ENCODE assay signal across 34 cellular contexts in the genomic region with DNA sequence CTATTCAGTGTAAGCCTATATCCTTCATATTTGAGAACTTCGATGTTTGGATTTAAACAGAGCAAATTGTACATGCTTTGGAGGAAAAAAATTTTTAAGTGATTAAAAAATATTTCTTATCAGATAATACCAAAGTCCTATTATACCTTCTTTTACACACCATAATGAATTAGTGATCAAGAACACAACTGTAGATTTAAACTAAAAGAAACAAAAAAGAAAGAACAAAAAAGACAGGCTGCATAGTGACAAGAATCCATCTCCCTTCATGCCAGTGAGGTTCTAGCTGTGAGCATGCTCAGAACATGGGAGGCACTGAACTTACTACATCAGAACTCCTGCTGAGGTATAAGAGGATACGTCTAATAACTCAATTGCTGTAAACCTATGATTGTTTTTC. TPM values are rescaled to one million over a fixed set of nuclear protein-coding genes. Genes with fewer than 3 reads are reported as not detected.
"Had no signal": no experiment of that assay in that cellular context is flagged by ENCODE, and none has a peak within 500 bp of the region (broad histone marks: within the 10 kb centered on the region; RNA-seq: fewer than 3 reads in every experiment).

A gene with protein sequence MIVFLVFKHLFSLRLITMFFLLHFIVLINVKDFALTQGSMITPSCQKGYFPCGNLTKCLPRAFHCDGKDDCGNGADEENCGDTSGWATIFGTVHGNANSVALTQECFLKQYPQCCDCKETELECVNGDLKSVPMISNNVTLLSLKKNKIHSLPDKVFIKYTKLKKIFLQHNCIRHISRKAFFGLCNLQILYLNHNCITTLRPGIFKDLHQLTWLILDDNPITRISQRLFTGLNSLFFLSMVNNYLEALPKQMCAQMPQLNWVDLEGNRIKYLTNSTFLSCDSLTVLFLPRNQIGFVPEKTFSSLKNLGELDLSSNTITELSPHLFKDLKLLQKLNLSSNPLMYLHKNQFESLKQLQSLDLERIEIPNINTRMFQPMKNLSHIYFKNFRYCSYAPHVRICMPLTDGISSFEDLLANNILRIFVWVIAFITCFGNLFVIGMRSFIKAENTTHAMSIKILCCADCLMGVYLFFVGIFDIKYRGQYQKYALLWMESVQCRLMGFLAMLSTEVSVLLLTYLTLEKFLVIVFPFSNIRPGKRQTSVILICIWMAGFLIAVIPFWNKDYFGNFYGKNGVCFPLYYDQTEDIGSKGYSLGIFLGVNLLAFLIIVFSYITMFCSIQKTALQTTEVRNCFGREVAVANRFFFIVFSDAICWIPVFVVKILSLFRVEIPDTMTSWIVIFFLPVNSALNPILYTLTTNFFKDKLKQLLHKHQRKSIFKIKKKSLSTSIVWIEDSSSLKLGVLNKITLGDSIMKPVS (plus strand): TSS at position 301 of the 400 bp plus-strand sequence. CDS start 87 bp downstream, at position 388.

- H3K4me3 Mint-ChIP-seq: activated CD4-positive, alpha-beta memory T cell treated with anti-CD3 and anti-CD28 coated beads for 36 hours; activated CD4-positive, alpha-beta T cell treated with anti-CD3 and anti-CD28 coated beads for 36 hours; activated CD4-positive, alpha-beta T cell treated with anti-CD3 and anti-CD28 coated beads, Interleukin-2, amount 10 ng/mL, durations not matched to agents 7 days and 5 days; activated naive CD4-positive, alpha-beta T cell treated with anti-CD3 and anti-CD28 coated beads for 36 hours; activated T-cell treated with anti-CD3 and anti-CD28 coated beads, Interleukin-2, amount 50 U/mL, for 4 hours; activated T-helper 1 cell treated with anti-CD3 and anti-CD28 coated beads, Interleukin-12 subunit alpha, Interleukin-12 subunit beta, Interleukin-2, Interleukin-4 antibody, amounts not matched to agents 30 ng/mL and 10 ng/mL and 1 ng/mL, durations not matched to agents 14 hours and 24 hours and 36 hours; T-helper 1 cell treated with Interleukin-12 subunit alpha and Interleukin-12 subunit beta and Interleukin-4 antibody, amounts not matched to agents 30 μg/mL and 1 μg/mL, for 36 hours; T-helper 2 cell treated with Interferon-gamma antibody and Interleukin-4, amounts not matched to agents 5 μg/mL and 100 μg/mL, for 36 hours; WTC11 had no signal

- H3K4me1 ChIP-seq: adrenal gland, body of pancreas, breast epithelium, SJCRH30 had no signal

- H3K27ac Mint-ChIP-seq: activated CD4-positive, alpha-beta memory T cell treated with anti-CD3 and anti-CD28 coated beads for 36 hours; activated CD4-positive, alpha-beta T cell treated with anti-CD3 and anti-CD28 coated beads for 36 hours; activated CD4-positive, alpha-beta T cell treated with anti-CD3 and anti-CD28 coated beads, Interleukin-2, amount 10 ng/mL, durations not matched to agents 7 days and 5 days; activated naive CD4-positive, alpha-beta T cell treated with anti-CD3 and anti-CD28 coated beads for 36 hours; activated naive CD4-positive, alpha-beta T cell treated with anti-CD3 and anti-CD28 coated beads, Interleukin-2, amount 50 U/mL, for 72 hours; activated T-helper 1 cell treated with anti-CD3 and anti-CD28 coated beads, Interleukin-12 subunit alpha, Interleukin-12 subunit beta, Interleukin-2, Interleukin-4 antibody, amounts not matched to agents 30 ng/mL and 10 ng/mL and 1 ng/mL, durations not matched to agents 14 hours and 24 hours and 36 hours; T-helper 1 cell treated with Interleukin-12 subunit alpha and Interleukin-12 subunit beta and Interleukin-4 antibody, amounts not matched to agents 30 μg/mL and 1 μg/mL, for 36 hours; T-helper 2 cell treated with Interferon-gamma antibody and Interleukin-4, amounts not matched to agents 5 μg/mL and 100 μg/mL, for 36 hours; WTC11 had no signal

- H3K27ac ChIP-seq: adrenal gland, body of pancreas, breast epithelium, SJCRH30, SK-N-MC had no signal

- H3K27me3 ChIP-seq: breast epithelium, SJCRH30 had no signal

- H3K4me3 ChIP-seq: adrenal gland, body of pancreas, breast epithelium, K562, SJCRH30, SK-N-MC had no signal

- H3K36me3 Mint-ChIP-seq: activated CD4-positive, alpha-beta memory T cell treated with anti-CD3 and anti-CD28 coated beads for 36 hours; activated naive CD4-positive, alpha-beta T cell treated with anti-CD3 and anti-CD28 coated beads, Interleukin-2, amount 50 U/mL, for 72 hours; WTC11 had no signal

- H3K9me3 Mint-ChIP-seq: activated CD4-positive, alpha-beta memory T cell treated with anti-CD3 and anti-CD28 coated beads for 36 hours; activated CD4-positive, alpha-beta T cell treated with anti-CD3 and anti-CD28 coated beads, Interleukin-2, amount 10 ng/mL, durations not matched to agents 7 days and 5 days; activated naive CD4-positive, alpha-beta T cell treated with anti-CD3 and anti-CD28 coated beads for 36 hours; activated naive CD4-positive, alpha-beta T cell treated with anti-CD3 and anti-CD28 coated beads, Interleukin-2, amount 50 U/mL, for 72 hours; activated T-cell treated with anti-CD3 and anti-CD28 coated beads, Interleukin-2, amount 50 U/mL, for 4 hours; activated T-helper 1 cell treated with anti-CD3 and anti-CD28 coated beads, Interleukin-12 subunit alpha, Interleukin-12 subunit beta, Interleukin-2, Interleukin-4 antibody, amounts not matched to agents 30 ng/mL and 10 ng/mL and 1 ng/mL, durations not matched to agents 14 hours and 24 hours and 36 hours; T-helper 1 cell treated with Interleukin-12 subunit alpha and Interleukin-12 subunit beta and Interleukin-4 antibody, amounts not matched to agents 30 μg/mL and 1 μg/mL, for 36 hours; T-helper 2 cell treated with Interferon-gamma antibody and Interleukin-4, amounts not matched to agents 5 μg/mL and 100 μg/mL, for 36 hours had no signal

- H3K36me3 ChIP-seq: adrenal gland, breast epithelium, SJCRH30 had no signal

- DNase-seq: activated CD4-positive, alpha-beta memory T cell treated with anti-CD3 and anti-CD28 coated beads for 36 hours; activated CD4-positive, alpha-beta T cell treated with anti-CD3 and anti-CD28 coated beads for 36 hours; activated CD4-positive, alpha-beta T cell treated with anti-CD3 and anti-CD28 coated beads, Interleukin-2, amount 10 ng/mL, durations not matched to agents 7 days and 5 days; activated CD8-positive, alpha-beta memory T cell treated with anti-CD3 and anti-CD28 coated beads, Interleukin-2, amount 50 U/mL, for 4 hours; activated gamma-delta T cell treated with Interleukin-2 at 50 U/mL for 16 hours; activated naive CD4-positive, alpha-beta T cell treated with anti-CD3 and anti-CD28 coated beads for 36 hours; activated T-cell treated with anti-CD3 and anti-CD28 coated beads for 4 hours; activated T-cell treated with anti-CD3 and anti-CD28 coated beads, Interleukin-2, amount 50 U/mL, for 4 hours; adrenal gland; body of pancreas; MM.1S; MV-4-11; NCI-H1092; NCI-H1436 treated with DMSO at 0.1 percent for 48 hours; NCI-H1694 treated with DMSO at 0.1 percent for 48 hours; NCI-H2029 treated with DMSO at 0.1 percent for 48 hours; NCI-H2107; NCI-H226; NCI-H524 treated with DMSO at 0.1 percent for 48 hours; NCI-H82; NK-92 treated with Interleukin-12 subunit alpha and Interleukin-12 subunit beta, amount 100 ng/mL, for 24 hours; OCI-M1; SHP77; SJCRH30 had no signal

- H3K9me3 ChIP-seq: adrenal gland, body of pancreas, breast epithelium, SJCRH30 had no signal

RNA-seq across cellular contexts. Expression of the gene that starts here (rescaled TPM):
- total RNA-seq: activated CD4-positive, alpha-beta memory T cell treated with anti-CD3 and anti-CD28 coated beads for 36 hours; activated CD4-positive, alpha-beta T cell treated with anti-CD3 and anti-CD28 coated beads for 36 hours; activated CD4-positive, alpha-beta T cell treated with anti-CD3 and anti-CD28 coated beads, Interleukin-2, amount 10 ng/mL, durations not matched to agents 7 days and 5 days; activated naive CD4-positive, alpha-beta T cell treated with anti-CD3 and anti-CD28 coated beads for 36 hours; activated naive CD4-positive, alpha-beta T cell treated with anti-CD3 and anti-CD28 coated beads, Interleukin-2, amount 50 U/mL, for 72 hours; activated T-cell treated with anti-CD3 and anti-CD28 coated beads, Interleukin-2, amount 50 U/mL, for 4 hours; activated T-helper 1 cell treated with anti-CD3 and anti-CD28 coated beads, Interleukin-12 subunit alpha, Interleukin-12 subunit beta, Interleukin-2, Interleukin-4 antibody, amounts not matched to agents 30 ng/mL and 10 ng/mL and 1 ng/mL, durations not matched to agents 14 hours and 24 hours and 36 hours; astrocyte; body of pancreas; cardiac septum; K562; SJCRH30; WTC11 had no signal
- polyA plus RNA-seq: K562 had no signal
